8 cellular contexts compared by ENCODE assay signal in genomic region chr12:114684870-114685273, GRCh38. TPM values are rescaled to one million over a fixed set of nuclear protein-coding genes. Genes with fewer than 3 reads are reported as not detected.
DNase-seq lines count a peak whose midpoint lies in the region; ATAC-seq and TF ChIP-seq lines count a peak whose summit lies in the region.

No MANE protein-coding gene starts in this region.

- 1 to 11% (median 2%) methylated on average over 8 to 24 of the region's 24 CpGs for WGBS in adrenal gland, 4 donors
- 3 to 6% (median 4%) methylated on average over 22 to 24 of the region's 24 CpGs for WGBS in spleen, 5 donors

- H3K36me3 ChIP-seq in adrenal gland (replicated peaks in 1 of 2), result peaks cover 0 to 18% of the 10 kb centered on the region in 2 donors
- no peaks in the 10 kb centered on the region for H3K36me3 ChIP-seq in spleen

- TF ChIP-seq CTCF in adrenal gland (IDR thresholded peaks at IDR 0.05) (no peak), spleen (IDR thresholded peaks at IDR 0.05 in 8 of 11, conservative IDR thresholded peaks at IDR 0.05 in 3 of 11) (no peak)

- CTCF ChIA-PET in HEK293T (lab: Yijun Ruan, JAX), result interaction anchor here (1.3 to 1.5 kb wide), 4 partner anchors 13 to 232 kb away, joined by 4 to 10 read pairs (median 4); no protein-coding TSS in a partner anchor

- peak overlapping the region in 3 of 5 donors; percentile 20 to 54 (median 35) for H3K4me3 Mint-ChIP-seq in immature natural killer cell

- intact Hi-C loops in adrenal gland (cut with DNase I), result loop anchor here in 1 of 2 donors (10.0 kb wide), 1 partner anchor 90 kb away; no protein-coding TSS in a partner anchor
- intact Hi-C loops in spleen (cut with DNase I; ENCODE audit: low total_unique reads), result no loop called here

- no peak for ATAC-seq in HG02884 (IDR thresholded peaks at IDR 0.05; ENCODE audit: unreplicated experiment)

- no peaks in the 10 kb centered on the region for H3K27me3 ChIP-seq in adrenal gland
- H3K27me3 ChIP-seq in spleen (replicated peaks in 1 of 7), result peaks cover 4 to 100% (median 67%) of the 10 kb centered on the region in 7 donors

- H3K9me3 ChIP-seq in adrenal gland (replicated peaks in 1 of 3) (no peaks in the 10 kb centered on the region), spleen (no peaks in the 10 kb centered on the region)

- peaks cover 35 to 51% (median 38%) of the 10 kb centered on the region in 3 donors for H3K27me3 Mint-ChIP-seq in immature natural killer cell (ENCODE audit: low read depth in 3 of 3)

- H3K4me1 ChIP-seq in adrenal gland (replicated peaks in 1 of 2) (peaks cover 5 to 11% of the 10 kb centered on the region in 2 donors), spleen (peaks cover 0 to 45% (median 18%) of the 10 kb centered on the region in 6 donors)

- H3K27ac ChIP-seq in adrenal gland (peak overlapping the region; percentile 71 to 99 (median 96)), spleen (peak overlapping the region; percentile 55 to 91 (median 82))

- H3K4me3 ChIP-seq in adrenal gland (peak overlapping the region in 2 of 4 donors; percentile 35 to 74), spleen (peak overlapping the region; percentile 41 to 70 (median 49))

- TF ChIP-seq POLR2A in adrenal gland (IDR thresholded peaks at IDR 0.05) (no peak), spleen (IDR thresholded peaks at IDR 0.05) (no peak)

- no peak overlapping the region for H3K27ac Mint-ChIP-seq in immature natural killer cell

- H3K36me3 Mint-ChIP-seq in immature natural killer cell, result no peaks in the 10 kb centered on the region

- DNase-seq in HEK293T (ENCODE audit: extremely low spot score) (no peak), adrenal gland (no peak), immature natural killer cell (no peak), spleen (no peak), 8988T (no peak), OCI-M2 (lab: John Stamatoyannopoulos, UW; ENCODE audit: unreplicated experiment) (no peak), DMS 273 treated with DMSO at 0.1 percent for 48 hours (lab: John Stamatoyannopoulos, UW) (no peak)

- POLR2A ChIA-PET in HEK293T (lab: Yijun Ruan, JAX), result interaction anchor here (0.7 to 2.9 kb wide), 24 partner anchors 10 to 517 kb away, joined by 3 to 62 read pairs (median 5); no protein-coding TSS in a partner anchor

- peaks cover 25 to 32% of the 10 kb centered on the region in 2 donors for H3K4me1 Mint-ChIP-seq in immature natural killer cell

- peaks cover 5 to 65% (median 16%) of the 10 kb centered on the region in 6 donors for H3K9me3 Mint-ChIP-seq in immature natural killer cell

TF ChIP-seq in HEK293T, 16 proteins besides CTCF, POLR2A, EP300 and RAD21:
- TF ChIP-seq ELF4 (IDR thresholded peaks at IDR 0.05), result no peak
- TF ChIP-seq ARNT (IDR thresholded peaks at IDR 0.05), result no peak
- TF ChIP-seq FOXM1 (IDR thresholded peaks at IDR 0.05; ENCODE audit: borderline replicate concordance), result no peak
- TF ChIP-seq L3MBTL2 (conservative IDR thresholded peaks at IDR 0.05), result peak; percentile 45; the same call in 1 of the 2 replicates
- TF ChIP-seq LEF1 (IDR thresholded peaks at IDR 0.05; ENCODE audit: borderline replicate concordance), result no peak
- TF ChIP-seq TARDBP (IDR thresholded peaks at IDR 0.05), result no peak
- TF ChIP-seq SP1 (IDR thresholded peaks at IDR 0.05), result no peak
TF ChIP-seq in HEK293T: peak in this region for 1.

RNA-seq across cellular contexts. Expression of gene TBX3, which starts 0.9 kb away (rescaled TPM):
- total RNA-seq in adrenal gland, result 100 to 1,000 TPM; 273 to 602 (median 396) TPM
- polyA plus RNA-seq in adrenal gland, result 100 to 1,000 TPM; 172 to 216 (median 181) TPM
- polyA plus RNA-seq in immature natural killer cell, result not detected
- total RNA-seq in spleen, result 10 to 100 TPM; 10.2 to 22.1 (median 16.3) TPM
- 1 to 10 TPM; 3.1 to 6.9 (median 3.5) TPM for polyA plus RNA-seq in spleen

Comparison
In these comparisons a context has a peak if more than half of its experiments do, and no peak if none do; other contexts are left out.
1. RNA of gene TBX3, which starts 0.9 kb away (polyA plus RNA-seq): 172 to 216 TPM in adrenal gland; 3.1 to 6.9 TPM in spleen and not detected in immature natural killer cell; every median in the first group is over 10 times any median in the second.